In the genomic region with DNA sequence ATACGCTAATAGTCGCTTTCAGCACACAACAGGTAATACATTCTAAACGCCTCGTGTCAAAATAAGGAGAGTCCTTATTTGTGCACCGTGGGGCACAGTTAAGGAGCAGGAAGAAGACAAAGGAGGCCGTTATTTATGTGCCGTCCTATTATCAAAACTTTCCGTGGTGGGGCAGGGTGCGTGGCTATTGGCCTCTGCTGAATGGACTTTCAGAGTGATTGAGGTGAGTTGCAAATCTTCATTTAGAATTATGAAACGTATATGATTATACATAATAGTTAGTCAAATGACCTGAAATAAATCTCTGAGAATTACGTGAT, we compare ENCODE assay signal across 2 cellular contexts.
TF ChIP-seq lines count a peak whose summit lies in the region.

No MANE protein-coding gene starts in this region.

TF ChIP-seq in K562, 482 proteins besides CTCF, POLR2A, EP300 and RAD21:
- TF ChIP-seq TEAD1 (CRISPR knock-in tag; IDR thresholded peaks at IDR 0.05), result no peak
- no peak for TF ChIP-seq POLR3G (IDR thresholded peaks at IDR 0.05; ENCODE audit: extremely low read depth, insufficient read length, insufficient replicate concordance)
- TF ChIP-seq RBM22 (IDR thresholded peaks at IDR 0.05; ENCODE audit: low read depth, low read length, poor library complexity, severe bottlenecking), result no peak
- no peak for TF ChIP-seq TCF7L2 (IDR thresholded peaks at IDR 0.05; ENCODE audit: low read depth, low read length)
- peak; percentile 6 for TF ChIP-seq MEIS2 (IDR thresholded peaks at IDR 0.05; ENCODE audit: partially characterized antibody)
- TF ChIP-seq ZNF764 (CRISPR knock-in tag; IDR thresholded peaks at IDR 0.05; ENCODE audit: low read depth), result no peak
- no peak for TF ChIP-seq STAG1 (CRISPR knock-in tag; IDR thresholded peaks at IDR 0.05; ENCODE audit: borderline replicate concordance)
- TF ChIP-seq, protein P1, sequence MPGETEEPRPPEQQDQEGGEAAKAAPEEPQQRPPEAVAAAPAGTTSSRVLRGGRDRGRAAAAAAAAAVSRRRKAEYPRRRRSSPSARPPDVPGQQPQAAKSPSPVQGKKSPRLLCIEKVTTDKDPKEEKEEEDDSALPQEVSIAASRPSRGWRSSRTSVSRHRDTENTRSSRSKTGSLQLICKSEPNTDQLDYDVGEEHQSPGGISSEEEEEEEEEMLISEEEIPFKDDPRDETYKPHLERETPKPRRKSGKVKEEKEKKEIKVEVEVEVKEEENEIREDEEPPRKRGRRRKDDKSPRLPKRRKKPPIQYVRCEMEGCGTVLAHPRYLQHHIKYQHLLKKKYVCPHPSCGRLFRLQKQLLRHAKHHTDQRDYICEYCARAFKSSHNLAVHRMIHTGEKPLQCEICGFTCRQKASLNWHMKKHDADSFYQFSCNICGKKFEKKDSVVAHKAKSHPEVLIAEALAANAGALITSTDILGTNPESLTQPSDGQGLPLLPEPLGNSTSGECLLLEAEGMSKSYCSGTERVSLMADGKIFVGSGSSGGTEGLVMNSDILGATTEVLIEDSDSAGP (CRISPR knock-in tag; IDR thresholded peaks at IDR 0.05), result no peak
- TF ChIP-seq, protein P2, sequence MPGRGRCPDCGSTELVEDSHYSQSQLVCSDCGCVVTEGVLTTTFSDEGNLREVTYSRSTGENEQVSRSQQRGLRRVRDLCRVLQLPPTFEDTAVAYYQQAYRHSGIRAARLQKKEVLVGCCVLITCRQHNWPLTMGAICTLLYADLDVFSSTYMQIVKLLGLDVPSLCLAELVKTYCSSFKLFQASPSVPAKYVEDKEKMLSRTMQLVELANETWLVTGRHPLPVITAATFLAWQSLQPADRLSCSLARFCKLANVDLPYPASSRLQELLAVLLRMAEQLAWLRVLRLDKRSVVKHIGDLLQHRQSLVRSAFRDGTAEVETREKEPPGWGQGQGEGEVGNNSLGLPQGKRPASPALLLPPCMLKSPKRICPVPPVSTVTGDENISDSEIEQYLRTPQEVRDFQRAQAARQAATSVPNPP (IDR thresholded peaks at IDR 0.05; ENCODE audit: borderline replicate concordance, insufficient read depth, insufficient read length), result no peak
- no peak for TF ChIP-seq ZNF76 (CRISPR knock-in tag; IDR thresholded peaks at IDR 0.05; ENCODE audit: borderline replicate concordance)
- no peak for TF ChIP-seq ZNF644 (tag; IDR thresholded peaks at IDR 0.05; ENCODE audit: low read depth)
- no peak for TF ChIP-seq YBX1 (IDR thresholded peaks at IDR 0.05)
- TF ChIP-seq NR2F6 (CRISPR knock-in tag; IDR thresholded peaks at IDR 0.05), result no peak
- no peak for TF ChIP-seq SIRT6 (IDR thresholded peaks at IDR 0.05; ENCODE audit: low read depth, low read length)
- TF ChIP-seq SUPT5H (IDR thresholded peaks at IDR 0.05), result no peak
- TF ChIP-seq MYC (IDR thresholded peaks at IDR 0.05; ENCODE audit: low read depth, low read length), result no peak
- 0 out of 2 replicates have a peak, but pooled peaks have one; percentile 0 for TF ChIP-seq MYC (CRISPR knock-in tag; IDR thresholded peaks at IDR 0.05; ENCODE audit: borderline replicate concordance, low read depth)
- TF ChIP-seq ZNF766 (CRISPR knock-in tag; conservative IDR thresholded peaks at IDR 0.05), result peak; percentile 4; the same call in 1 of the 2 replicates
- TF ChIP-seq, protein P3, sequence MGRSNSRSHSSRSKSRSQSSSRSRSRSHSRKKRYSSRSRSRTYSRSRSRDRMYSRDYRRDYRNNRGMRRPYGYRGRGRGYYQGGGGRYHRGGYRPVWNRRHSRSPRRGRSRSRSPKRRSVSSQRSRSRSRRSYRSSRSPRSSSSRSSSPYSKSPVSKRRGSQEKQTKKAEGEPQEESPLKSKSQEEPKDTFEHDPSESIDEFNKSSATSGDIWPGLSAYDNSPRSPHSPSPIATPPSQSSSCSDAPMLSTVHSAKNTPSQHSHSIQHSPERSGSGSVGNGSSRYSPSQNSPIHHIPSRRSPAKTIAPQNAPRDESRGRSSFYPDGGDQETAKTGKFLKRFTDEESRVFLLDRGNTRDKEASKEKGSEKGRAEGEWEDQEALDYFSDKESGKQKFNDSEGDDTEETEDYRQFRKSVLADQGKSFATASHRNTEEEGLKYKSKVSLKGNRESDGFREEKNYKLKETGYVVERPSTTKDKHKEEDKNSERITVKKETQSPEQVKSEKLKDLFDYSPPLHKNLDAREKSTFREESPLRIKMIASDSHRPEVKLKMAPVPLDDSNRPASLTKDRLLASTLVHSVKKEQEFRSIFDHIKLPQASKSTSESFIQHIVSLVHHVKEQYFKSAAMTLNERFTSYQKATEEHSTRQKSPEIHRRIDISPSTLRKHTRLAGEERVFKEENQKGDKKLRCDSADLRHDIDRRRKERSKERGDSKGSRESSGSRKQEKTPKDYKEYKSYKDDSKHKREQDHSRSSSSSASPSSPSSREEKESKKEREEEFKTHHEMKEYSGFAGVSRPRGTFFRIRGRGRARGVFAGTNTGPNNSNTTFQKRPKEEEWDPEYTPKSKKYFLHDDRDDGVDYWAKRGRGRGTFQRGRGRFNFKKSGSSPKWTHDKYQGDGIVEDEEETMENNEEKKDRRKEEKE (IDR thresholded peaks at IDR 0.05; ENCODE audit: borderline replicate concordance in 1 of 2, control insufficient read depth in 1 of 2, low read depth in 2 of 2, low read length in 1 of 2), result no peak
- TF ChIP-seq RBBP5 (IDR thresholded peaks at IDR 0.05; ENCODE audit: borderline replicate concordance, insufficient read depth, low read length, poor library complexity, severe bottlenecking), result no peak
- TF ChIP-seq MAFK (IDR thresholded peaks at IDR 0.05; ENCODE audit: low read length), result no peak
- no peak for TF ChIP-seq PCBP2 (IDR thresholded peaks at IDR 0.05; ENCODE audit: low read depth, low read length, poor library complexity, severe bottlenecking)
- TF ChIP-seq, protein P4, sequence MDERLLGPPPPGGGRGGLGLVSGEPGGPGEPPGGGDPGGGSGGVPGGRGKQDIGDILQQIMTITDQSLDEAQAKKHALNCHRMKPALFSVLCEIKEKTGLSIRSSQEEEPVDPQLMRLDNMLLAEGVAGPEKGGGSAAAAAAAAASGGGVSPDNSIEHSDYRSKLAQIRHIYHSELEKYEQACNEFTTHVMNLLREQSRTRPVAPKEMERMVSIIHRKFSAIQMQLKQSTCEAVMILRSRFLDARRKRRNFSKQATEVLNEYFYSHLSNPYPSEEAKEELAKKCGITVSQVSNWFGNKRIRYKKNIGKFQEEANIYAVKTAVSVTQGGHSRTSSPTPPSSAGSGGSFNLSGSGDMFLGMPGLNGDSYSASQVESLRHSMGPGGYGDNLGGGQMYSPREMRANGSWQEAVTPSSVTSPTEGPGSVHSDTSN (CRISPR knock-in tag; IDR thresholded peaks at IDR 0.05; ENCODE audit: low read depth), result no peak
- TF ChIP-seq, protein P4 (tag; conservative IDR thresholded peaks at IDR 0.05; ENCODE audit: low read depth), result no peak
- no peak for TF ChIP-seq NFATC3 (IDR thresholded peaks at IDR 0.05)
TF ChIP-seq in K562: peak in this region for 3.

TF ChIP-seq in liver, 16 proteins besides CTCF, POLR2A, EP300 and RAD21:
- TF ChIP-seq, protein P5, sequence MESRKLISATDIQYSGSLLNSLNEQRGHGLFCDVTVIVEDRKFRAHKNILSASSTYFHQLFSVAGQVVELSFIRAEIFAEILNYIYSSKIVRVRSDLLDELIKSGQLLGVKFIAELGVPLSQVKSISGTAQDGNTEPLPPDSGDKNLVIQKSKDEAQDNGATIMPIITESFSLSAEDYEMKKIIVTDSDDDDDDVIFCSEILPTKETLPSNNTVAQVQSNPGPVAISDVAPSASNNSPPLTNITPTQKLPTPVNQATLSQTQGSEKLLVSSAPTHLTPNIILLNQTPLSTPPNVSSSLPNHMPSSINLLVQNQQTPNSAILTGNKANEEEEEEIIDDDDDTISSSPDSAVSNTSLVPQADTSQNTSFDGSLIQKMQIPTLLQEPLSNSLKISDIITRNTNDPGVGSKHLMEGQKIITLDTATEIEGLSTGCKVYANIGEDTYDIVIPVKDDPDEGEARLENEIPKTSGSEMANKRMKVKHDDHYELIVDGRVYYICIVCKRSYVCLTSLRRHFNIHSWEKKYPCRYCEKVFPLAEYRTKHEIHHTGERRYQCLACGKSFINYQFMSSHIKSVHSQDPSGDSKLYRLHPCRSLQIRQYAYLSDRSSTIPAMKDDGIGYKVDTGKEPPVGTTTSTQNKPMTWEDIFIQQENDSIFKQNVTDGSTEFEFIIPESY (IDR thresholded peaks at IDR 0.05), result peak; percentile 19
- TF ChIP-seq YY1 (IDR thresholded peaks at IDR 0.05) (no peak), TAF1 (conservative IDR thresholded peaks at IDR 0.05) (no peak), EGR1 (IDR thresholded peaks at IDR 0.05; ENCODE audit: low read depth in 2 of 2) (no peak)
TF ChIP-seq in liver: peak in this region for 1.
